In the genomic region with DNA sequence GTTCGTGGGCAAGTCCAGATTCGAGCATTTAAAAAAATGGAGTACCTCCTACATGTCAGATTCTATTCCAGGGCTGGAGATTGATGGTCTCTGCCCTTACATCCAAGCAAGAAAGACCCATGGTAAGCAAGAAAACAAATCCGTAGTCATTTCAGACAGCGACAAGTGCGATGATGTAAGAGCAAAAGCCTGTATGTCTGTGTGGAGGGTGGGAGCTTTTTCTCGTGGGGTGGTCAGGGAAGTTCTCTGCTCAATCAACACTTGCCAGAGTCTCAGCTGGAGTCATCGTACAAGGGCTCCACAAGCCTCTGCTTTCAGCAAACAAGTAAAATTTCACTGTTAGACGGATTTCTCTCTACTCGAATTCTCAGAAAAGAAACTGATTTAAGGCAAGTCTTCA, we compare ENCODE assay signal across 25 cellular contexts.
"Had no signal": no experiment of that assay in that cellular context is flagged by ENCODE, and none has a peak within 500 bp of the region (broad histone marks: within the 10 kb centered on the region; RNA-seq: fewer than 3 reads in every experiment).

No MANE protein-coding gene starts in this region.

- H3K9me3 ChIP-seq: esophagus muscularis mucosa, gastroesophageal sphincter, pancreas, psoas muscle, sigmoid colon, thoracic aorta, transverse colon had no signal

- H3K36me3 ChIP-seq: esophagus muscularis mucosa, gastroesophageal sphincter, pancreas, sigmoid colon, thoracic aorta, transverse colon had no signal

- H3K27me3 Mint-ChIP-seq: dendritic cell treated with granulocyte-macrophage colony-stimulating factor and Interleukin-4, amounts not matched to agents 40 ng/mL and 50 ng/mL, for 4 days; effector memory CD8-positive, alpha-beta T cell; stimulated activated naive B cell treated with anti-CD40 and anti-IgM and Interleukin-4, amounts not matched to agents 10 μg/mL and 1 μg/mL and 100 μg/mL, for 72 hours; stimulated activated naive CD8-positive, alpha-beta T cell treated with anti-CD3 and anti-CD28 coated beads, Interleukin-15, amount 100 ng/mL, for 72 hours had no signal

- H3K36me3 Mint-ChIP-seq: natural killer cell treated with Interleukin-12 subunit alpha and Interleukin-12 subunit beta and Interleukin-15 and Interleukin-18, amount 100 ng/mL, for 72 hours; stimulated activated naive B cell treated with anti-CD40 and anti-IgM and Interleukin-4, amounts not matched to agents 10 μg/mL and 1 μg/mL and 100 μg/mL, for 72 hours had no signal

- FAIRE-seq: colon, islet of Langerhans, pancreas had no signal

- H3K27ac ChIP-seq: epithelial cell of prostate, pancreas, psoas muscle, sigmoid colon, thoracic aorta, transverse colon had no signal

- ATAC-seq: effector memory CD8-positive, alpha-beta T cell; gastroesophageal sphincter; left lobe of liver; natural killer cell treated with Interleukin-12 subunit alpha and Interleukin-12 subunit beta and Interleukin-15 and Interleukin-18, amount 100 ng/mL, for 72 hours; pancreas; psoas muscle; stimulated activated naive B cell treated with anti-CD40 and anti-IgM and Interleukin-4, amounts not matched to agents 10 μg/mL and 1 μg/mL and 100 μg/mL, for 72 hours; stimulated activated naive CD8-positive, alpha-beta T cell treated with anti-CD3 and anti-CD28 coated beads, Interleukin-15, amount 100 ng/mL, for 72 hours had no signal

- H3K9me3 Mint-ChIP-seq: dendritic cell treated with granulocyte-macrophage colony-stimulating factor and Interleukin-4, amounts not matched to agents 40 ng/mL and 50 ng/mL, for 4 days; effector memory CD8-positive, alpha-beta T cell; natural killer cell treated with Interleukin-12 subunit alpha and Interleukin-12 subunit beta and Interleukin-15 and Interleukin-18, amount 100 ng/mL, for 72 hours; stimulated activated naive B cell treated with anti-CD40 and anti-IgM and Interleukin-4, amounts not matched to agents 10 μg/mL and 1 μg/mL and 100 μg/mL, for 72 hours had no signal

- H3K4me1 Mint-ChIP-seq: stimulated activated naive B cell treated with anti-CD40 and anti-IgM and Interleukin-4, amounts not matched to agents 10 μg/mL and 1 μg/mL and 100 μg/mL, for 72 hours; stimulated activated naive CD8-positive, alpha-beta T cell treated with anti-CD3 and anti-CD28 coated beads, Interleukin-15, amount 100 ng/mL, for 72 hours had no signal

- H3K4me3 Mint-ChIP-seq: dendritic cell treated with granulocyte-macrophage colony-stimulating factor and Interleukin-4, amounts not matched to agents 40 ng/mL and 50 ng/mL, for 4 days; effector memory CD8-positive, alpha-beta T cell; natural killer cell treated with Interleukin-12 subunit alpha and Interleukin-12 subunit beta and Interleukin-15 and Interleukin-18, amount 100 ng/mL, for 72 hours; stimulated activated naive B cell treated with anti-CD40 and anti-IgM and Interleukin-4, amounts not matched to agents 10 μg/mL and 1 μg/mL and 100 μg/mL, for 72 hours; stimulated activated naive CD8-positive, alpha-beta T cell treated with anti-CD3 and anti-CD28 coated beads, Interleukin-15, amount 100 ng/mL, for 72 hours had no signal

- DNase-seq: cerebellar nuclear complex; effector memory CD8-positive, alpha-beta T cell; hippocampal formation; mammary epithelial cell; midbrain; occipital lobe; pancreas; psoas muscle; retina; sigmoid colon; stimulated activated CD4-positive, alpha-beta T cell treated with anti-CD3 and anti-CD28 coated beads, Interleukin-2, amount 100 ng/mL, for 24 hours; stimulated activated CD4-positive, alpha-beta T cell treated with anti-CD3 and anti-CD28 coated beads, Interleukin-4, amount 100 ng/mL, for 4 hours; stimulated activated naive B cell treated with anti-CD40 and anti-IgM and Interleukin-4, amounts not matched to agents 10 μg/mL and 1 μg/mL and 100 μg/mL, for 72 hours; stimulated activated naive CD8-positive, alpha-beta T cell treated with anti-CD3 and anti-CD28 coated beads, Interleukin-15, amount 100 ng/mL, for 72 hours; transverse colon had no signal

- H3K27ac Mint-ChIP-seq: dendritic cell treated with granulocyte-macrophage colony-stimulating factor and Interleukin-4, amounts not matched to agents 40 ng/mL and 50 ng/mL, for 4 days; effector memory CD8-positive, alpha-beta T cell; natural killer cell treated with Interleukin-12 subunit alpha and Interleukin-12 subunit beta and Interleukin-15 and Interleukin-18, amount 100 ng/mL, for 72 hours; stimulated activated naive B cell treated with anti-CD40 and anti-IgM and Interleukin-4, amounts not matched to agents 10 μg/mL and 1 μg/mL and 100 μg/mL, for 72 hours; stimulated activated naive CD8-positive, alpha-beta T cell treated with anti-CD3 and anti-CD28 coated beads, Interleukin-15, amount 100 ng/mL, for 72 hours had no signal

- H3K4me1 ChIP-seq: pancreas, psoas muscle had no signal

- H3K4me3 ChIP-seq: esophagus muscularis mucosa, gastroesophageal sphincter, pancreas, psoas muscle, sigmoid colon, skin epidermis, thoracic aorta, transverse colon had no signal
